ENCODE assay signal across 8 cellular contexts in genomic region chr12:12357697-12358476, GRCh38. TPM values are rescaled to one million over a fixed set of nuclear protein-coding genes. Genes with fewer than 3 reads are reported as not detected.
DNase-seq lines count a peak whose midpoint lies in the region; ATAC-seq, FAIRE-seq and TF ChIP-seq lines count a peak whose summit lies in the region.

No MANE protein-coding gene starts in this region.

- H4K20me1 ChIP-seq in GM12878 (ENCODE audit: control insufficient read depth, insufficient read depth): no peaks in the 10 kb centered on the region

- CTCF ChIA-PET in GM12878 (lab: Yijun Ruan, JAX): interaction anchor here (0.6 to 2.8 kb wide), 31 partner anchors 9 to 812 kb away, joined by 3 to 32 read pairs (median 4); no protein-coding TSS in a partner anchor

- in situ Hi-C loops in GM12878 (cut with MboI): no loop called here

- RAD21 ChIA-PET in GM12878 (lab: Charles Lee; ENCODE audit: unreplicated experiment): interaction anchor here (0.7 to 4.0 kb wide), 36 partner anchors 10 to 778 kb away, joined by 3 to 29 read pairs (median 4); partner anchors contain the start of genes CREBL2 and DUSP16

- BruUV-seq in GM12878 (replicated peaks; lab: Mats Ljungman, UMichigan): TSS peak; percentile 66

- DNase-seq in CD1c-positive myeloid dendritic cell (ENCODE audit: extremely low spot score) (peak; percentile 63), NCI-H446 treated with DMSO at 0.1 percent for 48 hours (lab: John Stamatoyannopoulos, UW) (peak; percentile 85), GM12878 (ENCODE audit: low read depth, low spot score) (no peak), retina (no peak), UCSD-AML1 (lab: John Stamatoyannopoulos, UW; ENCODE audit: unreplicated experiment) (no peak)

- H3K4me2 ChIP-seq in GM12878 (ENCODE audit: control insufficient read depth, insufficient read depth): peak overlapping the region; percentile 14

- H3K79me2 ChIP-seq in GM12878 (ENCODE audit: control insufficient read depth, insufficient read depth, low read length): peaks cover 34% of the 10 kb centered on the region

- H3K9ac ChIP-seq in GM12878 (ENCODE audit: control insufficient read depth, insufficient read depth, low read length) (peak overlapping the region; percentile 95), liver (ENCODE audit: low read depth in 1 of 2, low read length in 2 of 2) (peak overlapping the region; percentile 95 to 100)

- H3K9me3 ChIP-seq in GM12878 (replicated peaks; ENCODE audit: control insufficient read depth, insufficient read depth, low read length) (no peaks in the 10 kb centered on the region), liver (ENCODE audit: control insufficient read depth in 4 of 4, low read length in 3 of 4) (no peaks in the 10 kb centered on the region), thymus (ENCODE audit: control insufficient read depth) (peaks cover 1% of the 10 kb centered on the region)

- POLR2A ChIA-PET in GM12878 (lab: Charles Lee): interaction anchor here (0.5 to 3.6 kb wide), 25 partner anchors 9 to 792 kb away, joined by 3 to 23 read pairs (median 5); partner anchors contain the start of gene CREBL2

- H3K4me1 ChIP-seq in GM12878 (ENCODE audit: control insufficient read depth, insufficient read depth, low read length) (no peaks in the 10 kb centered on the region), liver (ENCODE audit: control insufficient read depth in 4 of 4, insufficient read depth in 4 of 4, low read length in 3 of 4) (peaks cover 0 to 19% (median 4%) of the 10 kb centered on the region in 4 donors), thymus (ENCODE audit: control insufficient read depth, insufficient read depth, low read length) (peaks cover 7% of the 10 kb centered on the region)

- H3K4me3 ChIP-seq in GM12878: peak overlapping the region; percentile 71
- peak overlapping the region; percentile 72 to 96 (median 77) for H3K4me3 ChIP-seq in liver (ENCODE audit: low read depth in 1 of 3, low read length in 3 of 3)
- peak overlapping the region; percentile 93 for H3K4me3 ChIP-seq in thymus (ENCODE audit: low read length)

- SMC1A ChIA-PET in GM12878 (lab: Charles Lee; ENCODE audit: uncharacterized antibody, unreplicated experiment): interaction anchor here (0.6 to 3.6 kb wide), 43 partner anchors 9 to 800 kb away, joined by 3 to 27 read pairs (median 4); partner anchors contain the start of gene DUSP16

- no peak for TF ChIP-seq POLR2A in GM12878 (IDR thresholded peaks at IDR 0.05; ENCODE audit: low read depth, low read length)

- 0 out of 4 replicates have a peak, but pooled peaks of 1 of the 2 experiments have one; percentile 19 for TF ChIP-seq EP300 in GM12878 (IDR thresholded peaks at IDR 0.05; ENCODE audit: borderline replicate concordance in 1 of 2, control insufficient read depth in 1 of 2, low read depth in 2 of 2, low read length in 2 of 2)

- TF ChIP-seq CTCF in GM12878 (IDR thresholded peaks at IDR 0.05 in 2 of 3, conservative IDR thresholded peaks at IDR 0.05 in 1 of 3; ENCODE audit: control insufficient read depth in 2 of 3, extremely low read depth in 1 of 3, insufficient read depth in 1 of 3, low read depth in 3 of 3, low read length in 3 of 3) (no peak), liver (IDR thresholded peaks at IDR 0.05; ENCODE audit: low read depth, low read length, missing input control) (no peak)

- under 1% methylated on average over 13 of the region's 13 CpGs for WGBS in GM12878 (ENCODE audit: insufficient coverage, insufficient replicate concordance, low lambda C conversion rate, missing lambda C conversion rate)
- WGBS in liver: 12% methylated on average over 13 of the region's 13 CpGs
- WGBS in thymus: 38% methylated on average over 13 of the region's 13 CpGs

- H3K27ac ChIP-seq in GM12878 (ENCODE audit: control insufficient read depth, insufficient read depth) (peak overlapping the region; percentile 97), liver (ENCODE audit: low read depth in 1 of 2, low read length in 2 of 2) (peak overlapping the region; percentile 94 to 100), thymus (ENCODE audit: low read depth) (peak overlapping the region; percentile 97)

- peak; percentile 76 for FAIRE-seq in GM12878 (lab: Jason Lieb, UNC)

- intact Hi-C loops in GM12878 (cut with micrococcal nuclease; ENCODE audit: unreplicated experiment): loop anchor here (5.0 kb wide), 2 partner anchors 339 to 359 kb away; partner anchors contain the start of genes CDKN1B and GPR19

- TF ChIP-seq RAD21 in GM12878 (IDR thresholded peaks at IDR 0.05; ENCODE audit: insufficient read depth, low read depth, low read length) (no peak), liver (IDR thresholded peaks at IDR 0.05) (no peak)

- H2AFZ ChIP-seq in GM12878 (ENCODE audit: control insufficient read depth, low read depth, low read length): peak overlapping the region; percentile 74

- no peaks in the 10 kb centered on the region for H3K27me3 ChIP-seq in GM12878 (replicated peaks in 1 of 2; ENCODE audit: control insufficient read depth in 2 of 2, insufficient read depth in 2 of 2, low read length in 1 of 2)
- no peaks in the 10 kb centered on the region for H3K27me3 ChIP-seq in liver (ENCODE audit: control insufficient read depth in 4 of 4, insufficient read depth in 4 of 4, low read length in 3 of 4)
- no peaks in the 10 kb centered on the region for H3K27me3 ChIP-seq in thymus (ENCODE audit: control insufficient read depth, insufficient read depth)

- ATAC-seq in GM19351 (IDR thresholded peaks at IDR 0.05; ENCODE audit: unreplicated experiment) (peak; percentile 33), GM12878 (peak; percentile 53)

- H3K36me3 ChIP-seq in GM12878 (ENCODE audit: control insufficient read depth in 2 of 2, insufficient read depth in 2 of 2, low read length in 1 of 2): no peaks in the 10 kb centered on the region
- no peaks in the 10 kb centered on the region for H3K36me3 ChIP-seq in liver (ENCODE audit: control insufficient read depth in 4 of 4, insufficient read depth in 3 of 4, low read depth in 1 of 4, low read length in 3 of 4)
- H3K36me3 ChIP-seq in thymus (ENCODE audit: control insufficient read depth, insufficient read depth): peaks cover 2% of the 10 kb centered on the region

TF ChIP-seq in liver, 16 proteins besides CTCF, POLR2A, EP300 and RAD21 (continues in another document):
- TF ChIP-seq GABPA (IDR thresholded peaks at IDR 0.05 in 1 of 2, conservative IDR thresholded peaks at IDR 0.05 in 1 of 2) (no peak), ZBTB33 (IDR thresholded peaks at IDR 0.05) (no peak), EGR1 (IDR thresholded peaks at IDR 0.05; ENCODE audit: low read depth in 2 of 2) (no peak), FOXA1 (IDR thresholded peaks at IDR 0.05) (no peak)

RNA-seq across cellular contexts. Expression of gene BORCS5, which starts 1.0 kb away (rescaled TPM):
- 33.5 and 38.5 TPM in 2 replicates for total RNA-seq in GM12878 (2013; cell fraction: nucleolus; rRNA removed)
- total RNA-seq in GM12878 (2014; rRNA removed) (10.2 and 11.7 TPM in 2 replicates), GM12878 (2014; rRNA removed; fragmentation: Illumina TruSeq; extraction: Trizol) (8.2 and 9.3 TPM in 2 replicates), GM12878 (2021) (23.5 and 25.9 TPM in 2 replicates), liver (10 to 100 TPM in 1 of 2 donors, 1 to 10 TPM in 1; 8.9 to 11.4 TPM)
- 7.8 TPM for polyA plus RNA-seq in GM12878 (2011; ENCODE audit: low read depth)
- polyA plus RNA-seq in GM12878 (2011; rRNA removed) (14.0 and 15.1 TPM in 2 replicates), GM12878 (2014; fragmentation: Illumina TruSeq; extraction: Trizol) (16.0 and 17.2 TPM in 2 replicates), GM12878 (2014; fragmentation: Nextera tagmentation; extraction: Ambion mirVana) (1 to 10 TPM; 1.4 to 1.7 TPM), GM12878 (2014; rRNA removed) (20.9 and 23.0 TPM in 2 replicates), GM12878 (2016; fragmentation: Nextera tagmentation; extraction: Ambion mirVana) (10 to 100 TPM; 33.6 to 39.7 TPM), liver (1 to 10 TPM; 4.5 to 7.3 TPM), thymus (7.0 TPM)
- 27.9 and 34.5 TPM in 2 replicates for polyA plus RNA-seq in GM12878 (2011; cell fraction: cytosol; rRNA removed)
- polyA plus RNA-seq in GM12878 (2011; cell fraction: nucleus; rRNA removed): 22.3 and 24.1 TPM in 2 replicates
- polyA plus RNA-seq in GM12878 (2012): 10.0 and 13.8 TPM in 2 replicates
- polyA minus RNA-seq in GM12878 (2011; rRNA and poly(A)+ RNA removed): 23.4 and 26.7 TPM in 2 replicates
- 13.6 and 19.5 TPM in 2 replicates for polyA minus RNA-seq in GM12878 (2011; cell fraction: cytosol; rRNA and poly(A)+ RNA removed)
- polyA minus RNA-seq in GM12878 (2011; cell fraction: nucleus; rRNA and poly(A)+ RNA removed): 15.5 and 29.0 TPM in 2 replicates

RNA-seq across cellular contexts. Expression of gene MANSC1, which starts 7.8 kb away (rescaled TPM):
- total RNA-seq in GM12878 (2013; cell fraction: nucleolus; rRNA removed): not detected in 2 replicates
- total RNA-seq in GM12878 (2014; rRNA removed) (0.17 TPM in 1 of 2 replicates, not detected in the other), GM12878 (2014; rRNA removed; fragmentation: Illumina TruSeq; extraction: Trizol) (0.09 and 0.18 TPM in 2 replicates), GM12878 (2021) (0.19 and 0.23 TPM in 2 replicates), liver (1 to 10 TPM; 2.1 to 2.3 TPM)
- polyA plus RNA-seq in GM12878 (2011; ENCODE audit: low read depth): not detected
- polyA plus RNA-seq in GM12878 (2011; rRNA removed) (0.03 TPM in 1 of 2 replicates, not detected in the other), GM12878 (2014; fragmentation: Illumina TruSeq; extraction: Trizol) (0.15 and 0.19 TPM in 2 replicates), GM12878 (2014; fragmentation: Nextera tagmentation; extraction: Ambion mirVana) (under 1 TPM; 0.02 to 0.06 TPM), GM12878 (2014; rRNA removed) (0.08 and 0.13 TPM in 2 replicates), GM12878 (2016; fragmentation: Nextera tagmentation; extraction: Ambion mirVana) (under 1 TPM in 1 of 2 experiments, not detected in 1; 0.04 TPM), liver (1 to 10 TPM; 7.2 to 7.8 TPM), thymus (4.6 TPM)
- polyA plus RNA-seq in GM12878 (2011; cell fraction: cytosol; rRNA removed): not detected in 2 replicates
- not detected in 2 replicates for polyA plus RNA-seq in GM12878 (2011; cell fraction: nucleus; rRNA removed)
- 0.17 TPM in 1 of 2 replicates, not detected in the other for polyA plus RNA-seq in GM12878 (2012)
- polyA minus RNA-seq in GM12878 (2011; rRNA and poly(A)+ RNA removed): not detected in 2 replicates
- polyA minus RNA-seq in GM12878 (2011; cell fraction: cytosol; rRNA and poly(A)+ RNA removed): not detected in 2 replicates
- polyA minus RNA-seq in GM12878 (2011; cell fraction: nucleus; rRNA and poly(A)+ RNA removed): not detected in 2 replicates

Comparison
In these comparisons a context has a peak if more than half of its experiments do, and no peak if none do; other contexts are left out.
1. DNase-seq: peak in CD1c-positive myeloid dendritic cell (single experiment) and NCI-H446 treated with DMSO at 0.1 percent for 48 hours (single experiment); none in GM12878 (single experiment), retina (single experiment) and UCSD-AML1 (single experiment).
2. Peak in every context shown above with its lines, with median percentiles within 50 percentile points of each other: H3K27ac ChIP-seq and H3K4me3 ChIP-seq.